Comparison of ENCODE assay signal across 18 cellular contexts in genomic region chr14:81286574-81287370, GRCh38.
DNase-seq lines count a peak whose midpoint lies in the region; ATAC-seq, FAIRE-seq and TF ChIP-seq lines count a peak whose summit lies in the region.
"Had no signal": no experiment of that assay in that cellular context is flagged by ENCODE, and none has a peak within 500 bp of the region (broad histone marks: within the 10 kb centered on the region; RNA-seq: fewer than 3 reads in every experiment).

No MANE protein-coding gene starts in this region.

- H3K27me3 ChIP-seq in RWPE2 (ENCODE audit: insufficient read depth, poor library complexity, severe bottlenecking) = no peaks in the 10 kb centered on the region

- 49% methylated on average over 8 of the region's 8 CpGs for WGBS in A549 (ENCODE audit: missing lambda C conversion rate)

- H3K27ac ChIP-seq in A549 (no peak overlapping the region), RWPE2 (ENCODE audit: poor library complexity, severe bottlenecking) (no peak overlapping the region)
- H3K27ac ChIP-seq: C4-2B, PC-9 had no signal

- H3K4me1 ChIP-seq in A549 (no peaks in the 10 kb centered on the region), RWPE2 (ENCODE audit: insufficient read depth, poor library complexity, severe bottlenecking) (no peaks in the 10 kb centered on the region)

- ATAC-seq in A549 (no peak), HG03159 (IDR thresholded peaks at IDR 0.05; ENCODE audit: unreplicated experiment) (peak; percentile 46), RWPE2 (ENCODE audit: low read depth) (peak; percentile 53; the same call in 1 of the 3 replicates), esophagus mucosa (peak; percentile 20), HG02623 (IDR thresholded peaks at IDR 0.05; ENCODE audit: unreplicated experiment) (no peak), GM18861 (IDR thresholded peaks at IDR 0.05; ENCODE audit: unreplicated experiment) (no peak)

- no peak for FAIRE-seq in A549 (lab: Jason Lieb, UNC)
- FAIRE-seq: A204.1 had no signal

- no peak overlapping the region for H3K4me2 ChIP-seq in A549
- H3K4me2 ChIP-seq: PC-9 had no signal

- TF ChIP-seq POLR2A in A549 (IDR thresholded peaks at IDR 0.05; ENCODE audit: low read length) = no peak

- TF ChIP-seq RAD21 in A549 (conservative IDR thresholded peaks at IDR 0.05 in 1 of 2, IDR thresholded peaks at IDR 0.05 in 1 of 2) = no peak

- CTCF ChIA-PET in A549 (lab: Yijun Ruan, JAX) = no interaction called here

- no peak for DNase-seq in A549 (ENCODE audit: low read depth in 1 of 2, low spot score in 1 of 2)
- DNase-seq in RWPE2 (ENCODE audit: low spot score) = no peak
- DNase-seq in activated T-cell treated with anti-CD3 and anti-CD28 coated beads, Interleukin-2, amount 50 U/mL, for 1 hour = no peak
- no peak for DNase-seq in NCI-H69 (lab: John Stamatoyannopoulos, UW)
- DNase-seq: DMS53; HFFc6; NCI-H1417 treated with DMSO at 0.1 percent for 48 hours; NCI-H2029 treated with DMSO at 0.1 percent for 48 hours; NCI-H510A treated with DMSO at 0.1 percent for 48 hours; NK-92 treated with Interleukin-12 subunit alpha and Interleukin-12 subunit beta, amount 100 ng/mL, for 24 hours; PC-9; SHP77 treated with DMSO at 0.1 percent for 48 hours had no signal

- no peaks in the 10 kb centered on the region for H3K9me3 ChIP-seq in A549
- H3K9me3 ChIP-seq in RWPE2 (ENCODE audit: severe bottlenecking) = no peaks in the 10 kb centered on the region

- H3K36me3 ChIP-seq in RWPE2 (ENCODE audit: low read depth) = peaks cover 10% of the 10 kb centered on the region; the same call in 1 of the 2 replicates

- TF ChIP-seq EP300 in A549 (IDR thresholded peaks at IDR 0.05) = no peak

- POLR2A ChIA-PET in A549 (lab: Yijun Ruan, JAX) = no interaction called here

- TF ChIP-seq CTCF in A549 (IDR thresholded peaks at IDR 0.05) (no peak), RWPE2 (IDR thresholded peaks at IDR 0.05; ENCODE audit: poor library complexity, severe bottlenecking) (no peak)

- no peak overlapping the region for H3K4me3 ChIP-seq in A549
- H3K4me3 ChIP-seq in RWPE2 (ENCODE audit: severe bottlenecking) = no peak overlapping the region
- H3K4me3 ChIP-seq: PC-9 had no signal

TF ChIP-seq in A549, 52 proteins besides CTCF, POLR2A, EP300 and RAD21:
- no peak for TF ChIP-seq ZC3H11A (IDR thresholded peaks at IDR 0.05)
- TF ChIP-seq JUN (IDR thresholded peaks at IDR 0.05) = no peak
- peak; percentile 59 for TF ChIP-seq MAFK (IDR thresholded peaks at IDR 0.05; ENCODE audit: partially characterized antibody)

Comparison
In these comparisons a context has a peak if more than half of its experiments do, and no peak if none do; other contexts are left out.
1. ATAC-seq: peak in HG03159 (single experiment), RWPE2 (single experiment) and esophagus mucosa (single experiment); none in A549 (0 of 2), HG02623 (single experiment) and GM18861 (single experiment).